In genomic region chr20:47501117-47501482, GRCh38 we compare ENCODE assay signal across 8 cellular contexts. TPM values are rescaled to one million over a fixed set of nuclear protein-coding genes. Genes with fewer than 3 reads are reported as not detected.
DNase-seq lines count a peak whose midpoint lies in the region; ATAC-seq and TF ChIP-seq lines count a peak whose summit lies in the region.

No MANE protein-coding gene starts in this region.

- peak overlapping the region; percentile 99 for H3K27ac Mint-ChIP-seq in activated naive CD8-positive, alpha-beta T cell treated with anti-CD3 and anti-CD28 coated beads, Interleukin-2, amount 10 ng/mL, durations not matched to agents 7 days and 5 days
- peak overlapping the region; percentile 81 to 94 (median 91) for H3K27ac Mint-ChIP-seq in immature natural killer cell

- H3K9me3 Mint-ChIP-seq in activated naive CD8-positive, alpha-beta T cell treated with anti-CD3 and anti-CD28 coated beads, Interleukin-2, amount 10 ng/mL, durations not matched to agents 7 days and 5 days = peaks cover under 1% of the 10 kb centered on the region
- H3K9me3 Mint-ChIP-seq in immature natural killer cell = no peaks in the 10 kb centered on the region

- POLR2A ChIA-PET in AG04449 (lab: Yijun Ruan, JAX) = interaction anchor here (0.7 to 2.3 kb wide), 14 partner anchors 8 to 269 kb away, joined by 3 to 12 read pairs (median 5); no protein-coding TSS in a partner anchor
- POLR2A ChIA-PET in activated naive CD8-positive, alpha-beta T cell treated with anti-CD3 and anti-CD28 coated beads, Interleukin-2, amount 10 ng/mL, durations not matched to agents 7 days and 5 days (lab: Charles Lee) = interaction anchor here (0.6 to 5.2 kb wide), 13 partner anchors 11 to 145 kb away, joined by 3 to 128 read pairs (median 4); partner anchors contain the start of gene ZMYND8

- no peaks in the 10 kb centered on the region for H3K27me3 Mint-ChIP-seq in activated naive CD8-positive, alpha-beta T cell treated with anti-CD3 and anti-CD28 coated beads, Interleukin-2, amount 10 ng/mL, durations not matched to agents 7 days and 5 days
- peaks cover 2 to 14% (median 6%) of the 10 kb centered on the region in 3 donors for H3K27me3 Mint-ChIP-seq in immature natural killer cell (ENCODE audit: low read depth in 3 of 3)

- CTCF ChIA-PET in AG04449 (lab: Yijun Ruan, JAX) = interaction anchor here (0.8 to 4.7 kb wide), 10 partner anchors 9 to 296 kb away, joined by 3 to 20 read pairs (median 5); no protein-coding TSS in a partner anchor

- H3K4me3 ChIP-seq in AG04449 (ENCODE audit: low read depth, low read length) = peak overlapping the region; percentile 82

- ATAC-seq in GM21723 (IDR thresholded peaks at IDR 0.05; ENCODE audit: unreplicated experiment) = peak; percentile 7
- no peak for ATAC-seq in activated naive CD8-positive, alpha-beta T cell treated with anti-CD3 and anti-CD28 coated beads, Interleukin-2, amount 10 ng/mL, durations not matched to agents 7 days and 5 days (ENCODE audit: low read depth)
- ATAC-seq in GM19397 (IDR thresholded peaks at IDR 0.05; ENCODE audit: unreplicated experiment) = no peak

- H3K27ac ChIP-seq in temporal lobe (ENCODE audit: low read depth, low read length) = peak overlapping the region; percentile 84

- peaks cover 30% of the 10 kb centered on the region for H3K4me1 Mint-ChIP-seq in activated naive CD8-positive, alpha-beta T cell treated with anti-CD3 and anti-CD28 coated beads, Interleukin-2, amount 10 ng/mL, durations not matched to agents 7 days and 5 days
- H3K4me1 Mint-ChIP-seq in immature natural killer cell = peaks cover 27 to 39% of the 10 kb centered on the region in 2 donors

- peaks cover 6% of the 10 kb centered on the region for H3K36me3 Mint-ChIP-seq in activated naive CD8-positive, alpha-beta T cell treated with anti-CD3 and anti-CD28 coated beads, Interleukin-2, amount 10 ng/mL, durations not matched to agents 7 days and 5 days
- H3K36me3 Mint-ChIP-seq in immature natural killer cell = no peaks in the 10 kb centered on the region

- peak overlapping the region; percentile 99 for H3K4me3 Mint-ChIP-seq in activated naive CD8-positive, alpha-beta T cell treated with anti-CD3 and anti-CD28 coated beads, Interleukin-2, amount 10 ng/mL, durations not matched to agents 7 days and 5 days
- peak overlapping the region; percentile 83 to 98 (median 88) for H3K4me3 Mint-ChIP-seq in immature natural killer cell

- no peak for DNase-seq in AG04449 (ENCODE audit: low read depth, low spot score)
- DNase-seq in activated naive CD8-positive, alpha-beta T cell treated with anti-CD3 and anti-CD28 coated beads, Interleukin-2, amount 10 ng/mL, durations not matched to agents 7 days and 5 days = no peak
- peak in 1 of 3 donors; percentile 5 for DNase-seq in immature natural killer cell
- no peak for DNase-seq in kidney tubule cell (ENCODE audit: low spot score)
- no peak for DNase-seq in activated CD4-positive, alpha-beta T cell treated with anti-CD3 and anti-CD28 coated beads, Interleukin-2, amount 50 U/mL, for 1 hour

- TF ChIP-seq CTCF in AG04449 (IDR thresholded peaks at IDR 0.05; ENCODE audit: insufficient read depth, low read length, missing control alignments) = no peak

RNA-seq across cellular contexts. Expression of gene NCOA3, which starts 0.6 kb away (rescaled TPM):
- total RNA-seq in activated naive CD8-positive, alpha-beta T cell treated with anti-CD3 and anti-CD28 coated beads, Interleukin-2, amount 10 ng/mL, durations not matched to agents 7 days and 5 days = 10 to 100 TPM; 71.3 to 74.2 TPM
- polyA plus RNA-seq in immature natural killer cell = 10 to 100 TPM in 1 of 3 donors, 1 to 10 TPM in 2; 2.9 to 19.1 (median 5.7) TPM
- 33.7 TPM for total RNA-seq in temporal lobe
